Comparison of ENCODE assay signal across 15 cellular contexts in the genomic region with DNA sequence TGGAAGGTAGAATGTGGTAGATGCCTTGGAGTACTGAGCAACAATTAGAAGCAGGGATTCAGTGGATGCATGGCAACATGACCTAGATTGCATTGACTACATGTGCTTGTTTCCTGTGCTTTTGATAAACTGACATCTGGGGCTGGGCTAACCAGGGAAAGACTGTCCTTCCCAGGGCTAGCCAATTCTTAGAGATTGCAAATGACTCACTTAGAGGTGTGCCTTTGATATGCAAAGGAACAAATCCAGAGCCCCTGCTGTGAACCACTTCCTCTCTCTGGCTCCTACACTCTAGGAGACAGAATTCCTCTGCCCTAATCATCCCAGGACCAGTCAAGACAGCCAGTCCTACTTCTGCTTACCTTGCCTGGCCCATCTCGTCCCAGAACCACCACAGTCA.
DNase-seq lines count a peak whose midpoint lies in the region; ATAC-seq, FAIRE-seq and TF ChIP-seq lines count a peak whose summit lies in the region.
"Had no signal": no experiment of that assay in that cellular context is flagged by ENCODE, and none has a peak within 500 bp of the region (broad histone marks: within the 10 kb centered on the region; RNA-seq: fewer than 3 reads in every experiment).

No MANE protein-coding gene starts in this region.

- H4K20me1 ChIP-seq in astrocyte (ENCODE audit: insufficient read depth, low read length), result no peaks in the 10 kb centered on the region

- no peaks in the 10 kb centered on the region; the same call in none of the 2 replicates for H3K27me3 Mint-ChIP-seq in HFFc6 (ENCODE audit: insufficient read depth)
- H3K27me3 Mint-ChIP-seq in astrocyte (ENCODE audit: low read depth, unreplicated experiment), result no peaks in the 10 kb centered on the region
- H3K27me3 Mint-ChIP-seq: dendritic cell treated with granulocyte-macrophage colony-stimulating factor and Interleukin-4, amounts not matched to agents 40 ng/mL and 50 ng/mL, for 4 days had no signal

- no peak overlapping the region for H3K9ac ChIP-seq in astrocyte (ENCODE audit: low read length)

- no peak overlapping the region for H3K27ac ChIP-seq in astrocyte (ENCODE audit: low read depth, low read length)
- H3K27ac ChIP-seq: C4-2B, heart right ventricle, thyroid gland had no signal

- H3K4me3 Mint-ChIP-seq in HFFc6 (no peak overlapping the region), astrocyte (ENCODE audit: unreplicated experiment) (no peak overlapping the region)
- H3K4me3 Mint-ChIP-seq: dendritic cell treated with granulocyte-macrophage colony-stimulating factor and Interleukin-4, amounts not matched to agents 40 ng/mL and 50 ng/mL, for 4 days had no signal

- in situ Hi-C loops in ACHN (cut with HindIII; ENCODE audit: low pct_ligation_motif_present, low pct_unique_long_range_greater_than_20kb, low sequenced_read_pairs), result no loop called here

- no peaks in the 10 kb centered on the region for H3K27me3 ChIP-seq in astrocyte (ENCODE audit: insufficient read depth, low read length)
- H3K27me3 ChIP-seq: heart right ventricle, thyroid gland had no signal

- H3K79me2 ChIP-seq in astrocyte (ENCODE audit: insufficient read depth, low read length), result no peaks in the 10 kb centered on the region

- no peaks in the 10 kb centered on the region for H3K36me3 ChIP-seq in astrocyte (ENCODE audit: insufficient read depth, low read length)
- H3K36me3 ChIP-seq: heart right ventricle, thyroid gland had no signal

- H3K4me1 Mint-ChIP-seq in HFFc6 (ENCODE audit: low read depth) (peaks cover 48% of the 10 kb centered on the region), astrocyte (ENCODE audit: low read depth, unreplicated experiment) (peaks cover 29% of the 10 kb centered on the region)

- no peak overlapping the region for H3K27ac Mint-ChIP-seq in HFFc6
- peak overlapping the region; percentile 19 for H3K27ac Mint-ChIP-seq in astrocyte (ENCODE audit: unreplicated experiment)
- H3K27ac Mint-ChIP-seq: dendritic cell treated with granulocyte-macrophage colony-stimulating factor and Interleukin-4, amounts not matched to agents 40 ng/mL and 50 ng/mL, for 4 days had no signal

- H3K4me3 ChIP-seq in astrocyte (ENCODE audit: insufficient read depth, low read depth, low read length), result no peak overlapping the region
- H3K4me3 ChIP-seq: heart right ventricle, thyroid gland had no signal

- H3K9me3 ChIP-seq in astrocyte (ENCODE audit: insufficient read depth, low read depth, low read length), result no peaks in the 10 kb centered on the region
- H3K9me3 ChIP-seq: heart right ventricle, thyroid gland had no signal

- peak overlapping the region; percentile 55 for H2AFZ ChIP-seq in astrocyte (ENCODE audit: low read depth, low read length)

- peak; percentile 87 for DNase-seq in ACHN
- peak; percentile 19 for DNase-seq in HFFc6
- DNase-seq in astrocyte (ENCODE audit: low read depth), result peak; percentile 83
- peak; percentile 55 for DNase-seq in iris pigment epithelial cell (ENCODE audit: low read depth)
- no peak for DNase-seq in amygdala (lab: John Stamatoyannopoulos, UW)
- DNase-seq in activated CD4-positive, alpha-beta T cell treated with anti-CD3 and anti-CD28 coated beads for 1 hour, result no peak
- no peak for DNase-seq in effector CD8-positive, alpha-beta T cell (lab: John Stamatoyannopoulos, UW)
- DNase-seq: activated CD4-positive, alpha-beta T cell treated with anti-CD3 and anti-CD28 coated beads for 4 hours; activated gamma-delta T cell treated with Interleukin-2 at 50 U/mL for 16 hours; heart right ventricle; NCI-H526; thyroid gland had no signal

- H3K4me1 ChIP-seq in astrocyte (ENCODE audit: insufficient read depth, low read length), result peaks cover 27% of the 10 kb centered on the region
- H3K4me1 ChIP-seq: thyroid gland had no signal

- TF ChIP-seq CTCF in HFFc6 (IDR thresholded peaks at IDR 0.05) (no peak), astrocyte (IDR thresholded peaks at IDR 0.05; ENCODE audit: insufficient read depth, low read depth, low read length) (no peak)

- H3K4me2 ChIP-seq in astrocyte (ENCODE audit: low read length), result peak overlapping the region; percentile 64

- no peaks in the 10 kb centered on the region for H3K36me3 Mint-ChIP-seq in HFFc6 (ENCODE audit: low read depth)
- H3K36me3 Mint-ChIP-seq in astrocyte (ENCODE audit: low read depth, unreplicated experiment), result no peaks in the 10 kb centered on the region

- H3K9me3 Mint-ChIP-seq in HFFc6, result no peaks in the 10 kb centered on the region
- H3K9me3 Mint-ChIP-seq in astrocyte (ENCODE audit: unreplicated experiment), result peaks cover 5% of the 10 kb centered on the region
- H3K9me3 Mint-ChIP-seq: dendritic cell treated with granulocyte-macrophage colony-stimulating factor and Interleukin-4, amounts not matched to agents 40 ng/mL and 50 ng/mL, for 4 days had no signal

- peak; percentile 74 for FAIRE-seq in astrocyte (lab: Jason Lieb, UNC)

- ATAC-seq in GM18868 (IDR thresholded peaks at IDR 0.05; ENCODE audit: unreplicated experiment), result no peak
- ATAC-seq: heart right ventricle had no signal

Comparison
In these comparisons a context has a peak if more than half of its experiments do, and no peak if none do; other contexts are left out.
1. DNase-seq: peak in ACHN (single experiment), HFFc6 (single experiment), astrocyte (single experiment) and iris pigment epithelial cell (single experiment); none in amygdala (0 of 56), activated CD4-positive, alpha-beta T cell treated with anti-CD3 and anti-CD28 coated beads for 1 hour (single experiment) and effector CD8-positive, alpha-beta T cell (single experiment).